Comparison of ENCODE assay signal across 9 cellular contexts in the genomic region with DNA sequence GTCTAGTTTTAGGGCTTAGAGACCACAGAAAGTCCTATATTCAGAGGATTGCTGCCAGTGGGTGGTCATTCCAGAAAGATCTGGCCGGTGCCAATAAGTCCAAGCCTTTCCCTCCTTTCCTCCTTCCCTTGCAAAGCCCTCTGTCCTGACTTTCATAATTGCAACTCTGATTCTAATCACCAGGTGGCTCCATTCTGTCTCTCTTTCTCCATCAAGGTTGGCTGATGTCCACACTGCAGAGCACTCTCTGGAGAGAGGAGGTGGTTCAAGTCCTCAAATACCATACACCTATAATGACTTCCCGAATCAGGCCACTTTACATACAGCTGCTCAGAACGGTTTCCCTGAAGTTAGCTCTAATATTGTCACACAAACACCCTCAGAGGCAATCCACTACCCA. TPM values are rescaled to one million over a fixed set of nuclear protein-coding genes. Genes with fewer than 3 reads are reported as not detected.
DNase-seq lines count a peak whose midpoint lies in the region; ATAC-seq and TF ChIP-seq lines count a peak whose summit lies in the region.
"Had no signal": no experiment of that assay in that cellular context is flagged by ENCODE, and none has a peak within 500 bp of the region (broad histone marks: within the 10 kb centered on the region; RNA-seq: fewer than 3 reads in every experiment).

No MANE protein-coding gene starts in this region.

- H3K9me1 ChIP-seq in IMR-90 (ENCODE audit: insufficient read depth, low read length), result no peaks in the 10 kb centered on the region

- no peaks in the 10 kb centered on the region for H3K27me3 ChIP-seq in IMR-90 (ENCODE audit: control insufficient read depth, insufficient read depth, low read length)

- H3K4me2 ChIP-seq in IMR-90 (ENCODE audit: low read depth, low read length), result no peak overlapping the region

- no peak overlapping the region for H2AK5ac ChIP-seq in IMR-90 (ENCODE audit: low read depth, low read length)

- no peak overlapping the region for H3K4ac ChIP-seq in IMR-90 (ENCODE audit: low read depth, low read length)

- CTCF ChIA-PET in IMR-90 (lab: Yijun Ruan, JAX), result interaction anchor here (0.6 to 2.0 kb wide), 2 partner anchors 9 to 98 kb away, joined by 3 to 5 read pairs; no protein-coding TSS in a partner anchor
- CTCF ChIA-PET in activated CD8-positive, alpha-beta T cell treated with anti-CD3 and anti-CD28 coated beads for 36 hours (lab: Charles Lee), result no interaction called here

- no peaks in the 10 kb centered on the region for H3K79me1 ChIP-seq in IMR-90 (ENCODE audit: low read depth in 1 of 2, low read length in 2 of 2)

- peak; percentile 70 for ATAC-seq in IMR-90 (ENCODE audit: low read depth)
- ATAC-seq in HG03521 (IDR thresholded peaks at IDR 0.05; ENCODE audit: unreplicated experiment), result no peak
- no peak for ATAC-seq in activated CD8-positive, alpha-beta T cell treated with anti-CD3 and anti-CD28 coated beads for 36 hours

- no peak overlapping the region for H3K14ac ChIP-seq in IMR-90 (replicated peaks; ENCODE audit: low read depth, low read length)

- H3K23ac ChIP-seq in IMR-90 (ENCODE audit: low read depth, low read length), result no peak overlapping the region

- peak; percentile 39 for TF ChIP-seq RAD21 in IMR-90 (IDR thresholded peaks at IDR 0.05; ENCODE audit: low read length)

- H3K27me3 Mint-ChIP-seq in activated CD8-positive, alpha-beta T cell treated with anti-CD3 and anti-CD28 coated beads for 36 hours, result no peaks in the 10 kb centered on the region

- in situ Hi-C loops in IMR-90 (cut with MboI; ENCODE audit: low sequenced_read_pairs), result no loop called here

- no peak overlapping the region for H2BK15ac ChIP-seq in IMR-90 (ENCODE audit: low read depth, low read length)

- no peaks in the 10 kb centered on the region for H3K9me3 ChIP-seq in IMR-90 (ENCODE audit: control insufficient read depth, insufficient read depth, low read length)

- no peak overlapping the region for H2BK120ac ChIP-seq in IMR-90 (ENCODE audit: low read depth, low read length)

- peak; percentile 43 for TF ChIP-seq CTCF in IMR-90 (conservative IDR thresholded peaks at IDR 0.05; ENCODE audit: low read depth, low read length)
- no peak for TF ChIP-seq CTCF in activated CD8-positive, alpha-beta T cell treated with anti-CD3 and anti-CD28 coated beads for 36 hours (IDR thresholded peaks at IDR 0.05)

- no peak overlapping the region for H3K4me3 ChIP-seq in IMR-90 (ENCODE audit: insufficient read depth, low read depth, low read length)

- H3K27ac Mint-ChIP-seq in activated CD8-positive, alpha-beta T cell treated with anti-CD3 and anti-CD28 coated beads for 36 hours, result no peak overlapping the region

- no peak for TF ChIP-seq POLR2A in IMR-90 (IDR thresholded peaks at IDR 0.05; ENCODE audit: low read depth, low read length)

- no peaks in the 10 kb centered on the region for H3K36me3 Mint-ChIP-seq in activated CD8-positive, alpha-beta T cell treated with anti-CD3 and anti-CD28 coated beads for 36 hours (ENCODE audit: low read depth)

- DNase-seq in EL, result peak; percentile 13
- peak; percentile 24 for DNase-seq in IMR-90
- DNase-seq in SHP77 treated with DMSO at 0.1 percent for 48 hours (lab: John Stamatoyannopoulos, UW), result peak; percentile 2
- DNase-seq in kidney tubule cell (ENCODE audit: low spot score), result peak; percentile 26
- no peak for DNase-seq in ecto neural progenitor cell (ENCODE audit: low spot score)
- DNase-seq in activated CD8-positive, alpha-beta T cell treated with anti-CD3 and anti-CD28 coated beads for 36 hours, result no peak
- no peak for DNase-seq in MV-4-11 (lab: John Stamatoyannopoulos, UW)

- no peak overlapping the region for H4K8ac ChIP-seq in IMR-90 (ENCODE audit: low read depth in 2 of 2, low read length in 2 of 2)

- POLR2A ChIA-PET in IMR-90 (lab: Charles Lee; ENCODE audit: unreplicated experiment), result no interaction called here
- POLR2A ChIA-PET in activated CD8-positive, alpha-beta T cell treated with anti-CD3 and anti-CD28 coated beads for 36 hours (lab: Charles Lee), result no interaction called here

- no peak overlapping the region for H3K56ac ChIP-seq in IMR-90 (ENCODE audit: extremely low read depth, insufficient read depth, low read length)

- H2BK5ac ChIP-seq in IMR-90 (ENCODE audit: low read depth, low read length, poor library complexity, severe bottlenecking), result no peak overlapping the region

- no peak overlapping the region for H4K5ac ChIP-seq in IMR-90 (ENCODE audit: low read depth, low read length)

- BruUV-seq in IMR-90 (replicated peaks; lab: Mats Ljungman, UMichigan), result no TSS peak

- H2AK9ac ChIP-seq in IMR-90 (replicated peaks; ENCODE audit: low read depth, low read length, poor library complexity), result no peak overlapping the region

- H3K9me3 Mint-ChIP-seq in activated CD8-positive, alpha-beta T cell treated with anti-CD3 and anti-CD28 coated beads for 36 hours, result no peaks in the 10 kb centered on the region

- no peaks in the 10 kb centered on the region for H3K36me3 ChIP-seq in IMR-90 (ENCODE audit: control insufficient read depth, insufficient read depth, low read length)

- no peaks in the 10 kb centered on the region for H3K4me1 ChIP-seq in IMR-90 (ENCODE audit: control insufficient read depth, insufficient read depth, low read length)

- H3K4me3 Mint-ChIP-seq in activated CD8-positive, alpha-beta T cell treated with anti-CD3 and anti-CD28 coated beads for 36 hours, result no peak overlapping the region

- H2AFZ ChIP-seq in IMR-90 (replicated peaks; ENCODE audit: low read length, poor library complexity), result no peak overlapping the region

- no peak overlapping the region for H3K9ac ChIP-seq in IMR-90 (ENCODE audit: low read depth, low read length)

- no peak overlapping the region for H3K27ac ChIP-seq in IMR-90 (ENCODE audit: insufficient read depth, low read length)
- H3K27ac ChIP-seq: HL-60 had no signal

- dilution Hi-C loops in IMR-90 (cut with HindIII; ENCODE audit: low sequenced_read_pairs, unreplicated experiment), result no loop called here

- no peaks in the 10 kb centered on the region for H3K4me1 Mint-ChIP-seq in activated CD8-positive, alpha-beta T cell treated with anti-CD3 and anti-CD28 coated beads for 36 hours (ENCODE audit: low read depth)

- 39% methylated on average over 2 of the region's 3 CpGs; no CpG with 5 or more reads in 1 of the 2 experiments for WGBS in IMR-90 (ENCODE audit: extremely low coverage in 2 of 2, insufficient read length in 1 of 2), 2 experiments

- H2BK20ac ChIP-seq in IMR-90 (ENCODE audit: low read depth, low read length), result no peak overlapping the region

- no peak overlapping the region for H3K18ac ChIP-seq in IMR-90 (ENCODE audit: low read depth, low read length)

- H4K91ac ChIP-seq in IMR-90 (ENCODE audit: insufficient read depth, low read depth, low read length), result no peak overlapping the region

- no peaks in the 10 kb centered on the region for H4K20me1 ChIP-seq in IMR-90 (ENCODE audit: insufficient read depth, low read length)

- intact Hi-C loops in IMR-90 (cut with micrococcal nuclease), result no loop called here
- intact Hi-C loops in activated CD8-positive, alpha-beta T cell treated with anti-CD3 and anti-CD28 coated beads for 36 hours (cut with micrococcal nuclease), result no loop called here

TF ChIP-seq in IMR-90, 13 proteins besides CTCF, POLR2A, EP300 and RAD21:
- no peak for TF ChIP-seq RFX5 (IDR thresholded peaks at IDR 0.05; ENCODE audit: low read depth, low read length)
- no peak for TF ChIP-seq CHD1 (IDR thresholded peaks at IDR 0.05; ENCODE audit: low read depth, low read length)
- no peak for TF ChIP-seq MXI1 (IDR thresholded peaks at IDR 0.05; ENCODE audit: borderline replicate concordance, low read depth, low read length)
- TF ChIP-seq FOS (IDR thresholded peaks at IDR 0.05; ENCODE audit: low read depth, low read length), result no peak
- peak; percentile 34; the same call in 1 of the 2 replicates for TF ChIP-seq SMC3 (IDR thresholded peaks at IDR 0.05; ENCODE audit: low read depth, low read length)
- TF ChIP-seq, protein P1, sequence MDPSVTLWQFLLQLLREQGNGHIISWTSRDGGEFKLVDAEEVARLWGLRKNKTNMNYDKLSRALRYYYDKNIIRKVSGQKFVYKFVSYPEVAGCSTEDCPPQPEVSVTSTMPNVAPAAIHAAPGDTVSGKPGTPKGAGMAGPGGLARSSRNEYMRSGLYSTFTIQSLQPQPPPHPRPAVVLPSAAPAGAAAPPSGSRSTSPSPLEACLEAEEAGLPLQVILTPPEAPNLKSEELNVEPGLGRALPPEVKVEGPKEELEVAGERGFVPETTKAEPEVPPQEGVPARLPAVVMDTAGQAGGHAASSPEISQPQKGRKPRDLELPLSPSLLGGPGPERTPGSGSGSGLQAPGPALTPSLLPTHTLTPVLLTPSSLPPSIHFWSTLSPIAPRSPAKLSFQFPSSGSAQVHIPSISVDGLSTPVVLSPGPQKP (IDR thresholded peaks at IDR 0.05; ENCODE audit: borderline replicate concordance, low read depth, low read length), result no peak
- no peak for TF ChIP-seq MAZ (IDR thresholded peaks at IDR 0.05; ENCODE audit: borderline replicate concordance, low read depth, low read length)
TF ChIP-seq in IMR-90: peak in this region for 1.

RNA-seq across cellular contexts. Expression of a gene that starts 22.4 kb away (rescaled TPM):
- 2.3 and 3.1 TPM in 2 replicates for total RNA-seq in IMR-90 (2012; rRNA removed)
- polyA plus RNA-seq in IMR-90 (2012; rRNA removed), result 3.3 and 4.2 TPM in 2 replicates
- 0.64 and 0.88 TPM in 2 replicates for polyA plus RNA-seq in IMR-90 (2012; cell fraction: cytosol; rRNA removed)
- 4.7 and 22.7 TPM in 2 replicates for polyA plus RNA-seq in IMR-90 (2012; cell fraction: nucleus; rRNA removed; ENCODE audit: low replicate concordance)
- 1 to 10 TPM; 4.8 to 5.8 TPM for total RNA-seq in activated CD8-positive, alpha-beta T cell treated with anti-CD3 and anti-CD28 coated beads for 36 hours

RNA-seq across cellular contexts. Expression of a gene that starts 54.9 kb away (rescaled TPM):
- total RNA-seq in IMR-90 (2012; rRNA removed), result 54.3 and 95.3 TPM in 2 replicates
- 31.4 and 42.8 TPM in 2 replicates for polyA plus RNA-seq in IMR-90 (2012; rRNA removed)
- 5.2 and 10.1 TPM in 2 replicates for polyA plus RNA-seq in IMR-90 (2012; cell fraction: cytosol; rRNA removed)
- 1.4 and 12.2 TPM in 2 replicates for polyA plus RNA-seq in IMR-90 (2012; cell fraction: nucleus; rRNA removed; ENCODE audit: low replicate concordance)
- total RNA-seq in activated CD8-positive, alpha-beta T cell treated with anti-CD3 and anti-CD28 coated beads for 36 hours, result 10 to 100 TPM; 18.3 to 18.5 TPM

RNA-seq across cellular contexts. Expression of a gene that starts 55.2 kb away (rescaled TPM):
- total RNA-seq in IMR-90 (2012; rRNA removed), result 37.2 and 38.7 TPM in 2 replicates
- 26.4 and 27.9 TPM in 2 replicates for polyA plus RNA-seq in IMR-90 (2012; rRNA removed)
- 11.8 and 15.8 TPM in 2 replicates for polyA plus RNA-seq in IMR-90 (2012; cell fraction: cytosol; rRNA removed)
- 14.3 and 57.2 TPM in 2 replicates for polyA plus RNA-seq in IMR-90 (2012; cell fraction: nucleus; rRNA removed; ENCODE audit: low replicate concordance)
- total RNA-seq in activated CD8-positive, alpha-beta T cell treated with anti-CD3 and anti-CD28 coated beads for 36 hours, result 10 to 100 TPM; 38.8 to 44.6 TPM

Comparison
In these comparisons a context has a peak if more than half of its experiments do, and no peak if none do; other contexts are left out.
1. DNase-seq: peak in EL (single experiment), IMR-90 (single experiment), SHP77 treated with DMSO at 0.1 percent for 48 hours (single experiment) and kidney tubule cell (single experiment); none in ecto neural progenitor cell (single experiment), activated CD8-positive, alpha-beta T cell treated with anti-CD3 and anti-CD28 coated beads for 36 hours (single experiment) and MV-4-11 (single experiment).